35 cellular contexts compared by ENCODE assay signal in genomic region chr6:114830515-114830914, GRCh38.
"Had no signal": no experiment of that assay in that cellular context is flagged by ENCODE, and none has a peak within 500 bp of the region (broad histone marks: within the 10 kb centered on the region; RNA-seq: fewer than 3 reads in every experiment).

No MANE protein-coding gene starts in this region.

- H3K36me3 ChIP-seq: MG63 had no signal

- H3K4me2 ChIP-seq: KMS-11 had no signal

- H3K9ac ChIP-seq: KMS-11 had no signal

- H3K27ac ChIP-seq: KMS-11 had no signal

- DNase-seq: Karpas-422, Kasumi-1, KG1, MG63, MM.1S, MV-4-11, NCI-H1048, NCI-H1092, NCI-H1092 treated with DMSO at 0.1 percent for 48 hours, NCI-H1105, NCI-H1105 treated with DMSO at 0.1 percent for 48 hours, NCI-H1417, NCI-H1417 treated with DMSO at 0.1 percent for 48 hours, NCI-H1436, NCI-H1436 treated with DMSO at 0.1 percent for 48 hours, NCI-H146, NCI-H1694, NCI-H1694 treated with DMSO at 0.1 percent for 48 hours, NCI-H187, NCI-H187 treated with DMSO at 0.1 percent for 48 hours, NCI-H1930, NCI-H2029, NCI-H2029 treated with DMSO at 0.1 percent for 48 hours, NCI-H2081, NCI-H2081 treated with DMSO at 0.1 percent for 48 hours, NCI-H2107, NCI-H2171, NCI-H2171 treated with DMSO at 0.1 percent for 48 hours, NCI-H2227 treated with DMSO at 0.1 percent for 48 hours, NCI-H226, NCI-H345, NCI-H446, NCI-H446 treated with DMSO at 0.1 percent for 48 hours, NCI-H510A treated with DMSO at 0.1 percent for 48 hours had no signal

- H3K4me3 ChIP-seq: MG63 had no signal

- H3K9me3 ChIP-seq: MG63 had no signal

- H3K27me3 ChIP-seq: MG63 had no signal
